Comparison of ENCODE assay signal across 1 cellular context in the genomic region with DNA sequence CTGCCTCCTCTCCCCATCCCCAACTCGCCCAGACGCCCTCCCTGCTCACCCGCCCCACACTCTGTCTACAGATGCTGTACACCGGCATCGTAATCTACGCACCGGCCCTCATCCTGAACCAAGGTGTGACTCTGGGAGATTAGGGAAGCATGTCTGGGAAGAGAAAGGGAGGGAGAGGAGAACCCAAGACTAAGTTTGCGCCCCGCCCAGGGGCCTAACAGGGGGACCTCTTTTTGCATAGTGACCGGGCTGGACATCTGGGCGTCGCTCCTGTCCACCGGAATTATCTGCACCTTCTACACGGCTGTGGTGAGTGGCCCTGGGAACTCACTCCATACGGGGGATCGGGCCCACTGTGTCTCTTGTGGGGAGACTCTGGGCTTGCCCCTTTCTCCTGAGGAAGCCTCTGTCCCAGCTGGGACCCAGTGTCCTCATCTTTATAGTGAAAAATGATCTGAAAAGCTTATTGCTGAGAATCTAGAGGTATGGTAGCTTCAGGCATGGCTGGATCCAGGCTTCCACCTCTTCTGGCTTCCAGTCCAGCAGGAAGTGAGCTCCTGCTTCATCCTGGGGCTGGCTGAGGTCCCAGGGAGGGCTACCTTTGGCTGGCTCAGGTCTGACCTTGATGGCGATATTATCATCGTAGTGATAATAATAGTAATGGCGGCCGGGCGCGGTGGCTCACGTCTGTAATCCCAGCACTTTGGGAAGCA.
TF ChIP-seq lines count a peak whose summit lies in the region.

No MANE protein-coding gene starts in this region.

TF ChIP-seq in HEK293, 187 proteins besides CTCF, POLR2A, EP300 and RAD21 (continued from another document):
- no peak for TF ChIP-seq TSHZ1 (tag by site-specific recombination; IDR thresholded peaks at IDR 0.05; ENCODE audit: borderline replicate concordance)
- TF ChIP-seq ZNF274 (IDR thresholded peaks at IDR 0.05; ENCODE audit: low read length), result no peak
- TF ChIP-seq ZNF274 (tag by site-specific recombination; IDR thresholded peaks at IDR 0.05; ENCODE audit: borderline replicate concordance), result no peak
- TF ChIP-seq ZNF76 (tag by site-specific recombination; IDR thresholded peaks at IDR 0.05; ENCODE audit: borderline replicate concordance, low read depth), result 0 out of 2 replicates have a peak, but pooled peaks have one; percentile 9
- TF ChIP-seq ZNF335 (tag by site-specific recombination; conservative IDR thresholded peaks at IDR 0.05), result peak; percentile 73
- no peak for TF ChIP-seq ZNF426 (tag by site-specific recombination; IDR thresholded peaks at IDR 0.05)
